In the genomic region with DNA sequence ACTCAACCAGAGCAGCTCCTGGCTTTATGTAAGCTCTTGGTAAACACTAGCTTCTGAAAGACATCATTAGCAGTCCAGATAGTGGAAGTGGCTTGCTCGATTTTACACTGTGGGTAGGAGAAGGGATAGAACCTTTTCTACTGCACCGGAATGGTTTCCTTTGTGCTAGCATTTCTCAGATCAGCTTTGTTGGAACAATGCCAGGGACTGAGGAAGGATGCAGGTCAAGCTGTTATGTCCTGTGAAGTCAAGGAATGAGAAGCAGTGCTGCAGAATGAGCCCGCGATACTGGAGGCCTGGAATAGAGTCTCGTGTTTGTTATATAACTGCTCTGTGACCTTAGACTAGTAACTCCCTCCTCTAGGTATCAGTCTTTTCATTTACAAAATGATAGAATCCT, we compare ENCODE assay signal across 19 cellular contexts.
A peak's percentile ranks its signal among the peaks of the same experiment; 100 is the strongest.
DNase-seq lines count a peak whose midpoint lies in the region; ATAC-seq and TF ChIP-seq lines count a peak whose summit lies in the region.
"Had no signal": no experiment of that assay in that cellular context is flagged by ENCODE, and none has a peak within 500 bp of the region (broad histone marks: within the 10 kb centered on the region; RNA-seq: fewer than 3 reads in every experiment).

No MANE protein-coding gene starts in this region.

- DNase-seq in NCI-H82 (lab: John Stamatoyannopoulos, UW): peak; percentile 4
- DNase-seq in NCI-H82 treated with DMSO at 0.1 percent for 48 hours (lab: John Stamatoyannopoulos, UW; ENCODE audit: unreplicated experiment): no peak
- DNase-seq in cerebellum (ENCODE audit: low spot score): peak; percentile 49
- no peak for DNase-seq in WTC11 (ENCODE audit: low spot score)
- DNase-seq in activated gamma-delta T cell (lab: John Stamatoyannopoulos, UW): no peak
- DNase-seq in psoas muscle: no peak
- DNase-seq: AML-193; CD8-positive, alpha-beta T cell; GOT3; NCI-H1105; NCI-H146; NCI-H2029; NCI-H226; NCI-H510A treated with DMSO at 0.1 percent for 48 hours; NCI-H774 had no signal

- H3K27ac Mint-ChIP-seq in WTC11: no peak overlapping the region
- H3K27ac Mint-ChIP-seq: CD8-positive, alpha-beta T cell had no signal

- no peaks in the 10 kb centered on the region for H3K27me3 Mint-ChIP-seq in WTC11 (ENCODE audit: low read depth)

- CTCF ChIA-PET in WTC11 (lab: Charles Lee): no interaction called here

- H3K9me3 ChIP-seq in OCI-LY3 (ENCODE audit: insufficient read depth, low read length): no peaks in the 10 kb centered on the region
- H3K9me3 ChIP-seq in psoas muscle: no peaks in the 10 kb centered on the region

- H3K36me3 Mint-ChIP-seq in WTC11: no peaks in the 10 kb centered on the region; the same call in 1 of the 2 replicates
- H3K36me3 Mint-ChIP-seq: CD8-positive, alpha-beta T cell had no signal

- no peaks in the 10 kb centered on the region for H3K36me3 ChIP-seq in OCI-LY3 (replicated peaks; ENCODE audit: low read depth, low read length)
- no peaks in the 10 kb centered on the region for H3K36me3 ChIP-seq in psoas muscle (ENCODE audit: insufficient read depth in 1 of 2, low read depth in 1 of 2)
- H3K36me3 ChIP-seq: SJSA1 had no signal

- H3K27ac ChIP-seq in OCI-LY3 (ENCODE audit: low read length) (no peak overlapping the region), psoas muscle (no peak overlapping the region)
- H3K27ac ChIP-seq: KMS-11, SJSA1 had no signal

- POLR2A ChIA-PET in WTC11 (lab: Charles Lee): no interaction called here

- no peak overlapping the region for H3K4me3 Mint-ChIP-seq in WTC11
- H3K4me3 Mint-ChIP-seq: CD8-positive, alpha-beta T cell had no signal

- H3K4me3 ChIP-seq in OCI-LY3 (ENCODE audit: low read length) (no peak overlapping the region), psoas muscle (no peak overlapping the region)
- H3K4me3 ChIP-seq: SJSA1 had no signal

- no peaks in the 10 kb centered on the region for H3K79me2 ChIP-seq in OCI-LY3 (ENCODE audit: low read length)

- H3K27me3 ChIP-seq in OCI-LY3 (ENCODE audit: low read depth, low read length): no peaks in the 10 kb centered on the region
- no peaks in the 10 kb centered on the region for H3K27me3 ChIP-seq in psoas muscle (ENCODE audit: insufficient read depth in 3 of 3, low read length in 2 of 3)
- H3K27me3 ChIP-seq: SJSA1 had no signal

- peak overlapping the region; percentile 69; the same call in 1 of the 2 replicates for H3K4me2 ChIP-seq in OCI-LY3 (ENCODE audit: low read length)
- H3K4me2 ChIP-seq: KMS-11 had no signal

- 48 to 65% (median 57%) methylated on average over 5 of the region's 5 CpGs for WGBS in psoas muscle, 3 donors

- ATAC-seq in WTC11 (no peak), psoas muscle (no peak)
- ATAC-seq: CD8-positive, alpha-beta T cell; HCT116 had no signal

- no peaks in the 10 kb centered on the region for H4K20me1 ChIP-seq in OCI-LY3 (ENCODE audit: insufficient read depth, low read length)

- H3K9me3 Mint-ChIP-seq in WTC11: peaks cover 18% of the 10 kb centered on the region

- no peak for TF ChIP-seq CTCF in OCI-LY3 (IDR thresholded peaks at IDR 0.05; ENCODE audit: low read depth, low read length)
- TF ChIP-seq CTCF in WTC11 (IDR thresholded peaks at IDR 0.05): no peak
- no peak for TF ChIP-seq CTCF in psoas muscle (IDR thresholded peaks at IDR 0.05)

- intact Hi-C loops in psoas muscle (cut with DNase I): no loop called here

- H3K4me1 Mint-ChIP-seq in WTC11: no peaks in the 10 kb centered on the region

- H3K4me1 ChIP-seq in OCI-LY3 (ENCODE audit: low read length) (peaks cover 22% of the 10 kb centered on the region), psoas muscle (no peaks in the 10 kb centered on the region)
- H3K4me1 ChIP-seq: SJSA1 had no signal

- no peak overlapping the region for H3K9ac ChIP-seq in OCI-LY3 (ENCODE audit: low read length)
- H3K9ac ChIP-seq: KMS-11 had no signal

- no peak overlapping the region for H2AFZ ChIP-seq in OCI-LY3 (ENCODE audit: low read depth, low read length)

TF ChIP-seq in WTC11, 78 proteins besides CTCF, POLR2A, EP300 and RAD21 (continues in another document):
- TF ChIP-seq, protein P1, sequence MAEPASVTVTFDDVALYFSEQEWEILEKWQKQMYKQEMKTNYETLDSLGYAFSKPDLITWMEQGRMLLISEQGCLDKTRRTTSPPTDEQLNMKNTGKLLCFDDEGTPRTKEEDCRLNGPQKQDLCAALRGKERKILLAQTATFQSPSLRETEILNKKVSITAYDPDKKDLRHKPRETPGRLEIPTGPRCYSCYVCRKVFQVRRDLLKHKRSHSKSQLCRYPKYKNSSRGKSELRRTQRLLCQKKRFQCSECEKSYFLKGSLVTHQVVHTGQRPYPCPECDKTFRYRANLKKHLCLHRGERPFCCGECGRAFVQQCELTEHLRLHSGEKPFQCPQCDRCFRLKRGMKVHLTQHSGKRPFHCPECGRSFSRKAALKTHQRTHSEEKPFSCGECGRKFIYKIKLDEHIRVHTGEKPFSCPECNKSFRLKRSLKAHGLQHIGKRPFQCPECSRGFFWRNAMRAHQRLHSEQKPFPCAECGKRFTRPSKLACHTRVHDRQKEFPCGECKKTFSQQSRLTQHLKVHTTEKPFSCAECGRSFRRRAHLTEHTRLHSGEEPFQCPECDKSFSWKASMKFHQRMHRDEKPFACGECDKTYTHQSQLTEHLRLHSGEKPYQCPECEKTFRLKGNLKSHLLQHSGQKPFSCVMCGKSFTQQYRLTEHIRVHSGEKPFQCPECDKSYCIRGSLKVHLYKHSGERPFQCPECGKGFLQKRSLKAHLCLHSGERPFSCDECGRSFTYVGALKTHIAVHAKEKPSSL (CRISPR knock-in tag; conservative IDR thresholded peaks at IDR 0.05): no peak
- no peak for TF ChIP-seq CREB1 (CRISPR knock-in tag; IDR thresholded peaks at IDR 0.05)
- no peak for TF ChIP-seq FOXP1 (CRISPR knock-in tag; IDR thresholded peaks at IDR 0.05; ENCODE audit: borderline replicate concordance)
- TF ChIP-seq ZNF396 (CRISPR knock-in tag; IDR thresholded peaks at IDR 0.05; ENCODE audit: borderline replicate concordance): no peak
- no peak for TF ChIP-seq ESRRA (CRISPR knock-in tag; IDR thresholded peaks at IDR 0.05; ENCODE audit: borderline replicate concordance)
- no peak for TF ChIP-seq CREM (CRISPR knock-in tag; IDR thresholded peaks at IDR 0.05)
- TF ChIP-seq FOXJ3 (CRISPR knock-in tag; IDR thresholded peaks at IDR 0.05; ENCODE audit: borderline replicate concordance): no peak
- TF ChIP-seq, protein P2, sequence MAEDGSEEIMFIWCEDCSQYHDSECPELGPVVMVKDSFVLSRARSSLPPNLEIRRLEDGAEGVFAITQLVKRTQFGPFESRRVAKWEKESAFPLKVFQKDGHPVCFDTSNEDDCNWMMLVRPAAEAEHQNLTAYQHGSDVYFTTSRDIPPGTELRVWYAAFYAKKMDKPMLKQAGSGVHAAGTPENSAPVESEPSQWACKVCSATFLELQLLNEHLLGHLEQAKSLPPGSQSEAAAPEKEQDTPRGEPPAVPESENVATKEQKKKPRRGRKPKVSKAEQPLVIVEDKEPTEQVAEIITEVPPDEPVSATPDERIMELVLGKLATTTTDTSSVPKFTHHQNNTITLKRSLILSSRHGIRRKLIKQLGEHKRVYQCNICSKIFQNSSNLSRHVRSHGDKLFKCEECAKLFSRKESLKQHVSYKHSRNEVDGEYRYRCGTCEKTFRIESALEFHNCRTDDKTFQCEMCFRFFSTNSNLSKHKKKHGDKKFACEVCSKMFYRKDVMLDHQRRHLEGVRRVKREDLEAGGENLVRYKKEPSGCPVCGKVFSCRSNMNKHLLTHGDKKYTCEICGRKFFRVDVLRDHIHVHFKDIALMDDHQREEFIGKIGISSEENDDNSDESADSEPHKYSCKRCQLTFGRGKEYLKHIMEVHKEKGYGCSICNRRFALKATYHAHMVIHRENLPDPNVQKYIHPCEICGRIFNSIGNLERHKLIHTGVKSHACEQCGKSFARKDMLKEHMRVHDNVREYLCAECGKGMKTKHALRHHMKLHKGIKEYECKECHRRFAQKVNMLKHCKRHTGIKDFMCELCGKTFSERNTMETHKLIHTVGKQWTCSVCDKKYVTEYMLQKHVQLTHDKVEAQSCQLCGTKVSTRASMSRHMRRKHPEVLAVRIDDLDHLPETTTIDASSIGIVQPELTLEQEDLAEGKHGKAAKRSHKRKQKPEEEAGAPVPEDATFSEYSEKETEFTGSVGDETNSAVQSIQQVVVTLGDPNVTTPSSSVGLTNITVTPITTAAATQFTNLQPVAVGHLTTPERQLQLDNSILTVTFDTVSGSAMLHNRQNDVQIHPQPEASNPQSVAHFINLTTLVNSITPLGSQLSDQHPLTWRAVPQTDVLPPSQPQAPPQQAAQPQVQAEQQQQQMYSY (CRISPR knock-in tag; IDR thresholded peaks at IDR 0.05): no peak
- TF ChIP-seq, protein P3, sequence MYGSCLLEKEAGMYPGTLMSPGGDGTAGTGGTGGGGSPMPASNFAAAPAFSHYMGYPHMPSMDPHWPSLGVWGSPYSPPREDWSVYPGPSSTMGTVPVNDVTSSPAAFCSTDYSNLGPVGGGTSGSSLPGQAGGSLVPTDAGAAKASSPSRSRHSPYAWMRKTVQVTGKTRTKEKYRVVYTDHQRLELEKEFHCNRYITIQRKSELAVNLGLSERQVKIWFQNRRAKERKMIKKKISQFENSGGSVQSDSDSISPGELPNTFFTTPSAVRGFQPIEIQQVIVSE (CRISPR knock-in tag; IDR thresholded peaks at IDR 0.05; ENCODE audit: borderline replicate concordance): no peak
- TF ChIP-seq NFE2L1 (CRISPR knock-in tag; IDR thresholded peaks at IDR 0.05): no peak

Comparison
In these comparisons a context has a peak if more than half of its experiments do, and no peak if none do; other contexts are left out.
1. DNase-seq: peak in NCI-H82 (single experiment) and cerebellum (single experiment); none in NCI-H82 treated with DMSO at 0.1 percent for 48 hours (single experiment), WTC11 (single experiment), activated gamma-delta T cell (single experiment) and psoas muscle (0 of 2).